13 cellular contexts compared by ENCODE assay signal in genomic region chr12:124923906-124924734, GRCh38. TPM values are rescaled to one million over a fixed set of nuclear protein-coding genes. Genes with fewer than 3 reads are reported as not detected.
DNase-seq lines count a peak whose midpoint lies in the region; ATAC-seq and TF ChIP-seq lines count a peak whose summit lies in the region.
"Had no signal": no experiment of that assay in that cellular context is flagged by ENCODE, and none has a peak within 500 bp of the region (broad histone marks: within the 10 kb centered on the region; RNA-seq: fewer than 3 reads in every experiment).

No MANE protein-coding gene starts in this region.

- H3K4me2 ChIP-seq in mesenchymal stem cell (ENCODE audit: low read length, poor library complexity, severe bottlenecking) = peak overlapping the region; percentile 23

- peak overlapping the region in 1 of 2 experiments; percentile 57 for H3K18ac ChIP-seq in mesenchymal stem cell (ENCODE audit: low read depth in 1 of 2, low read length in 2 of 2)

- H4K8ac ChIP-seq in mesenchymal stem cell (ENCODE audit: low read length) = no peak overlapping the region

- H2BK15ac ChIP-seq in mesenchymal stem cell (ENCODE audit: low read depth, poor library complexity, severe bottlenecking) = peak overlapping the region; percentile 55

- H3K9me3 ChIP-seq in HUES48 (ENCODE audit: control insufficient read depth, insufficient read depth, low read length) (no peaks in the 10 kb centered on the region), mesenchymal stem cell (ENCODE audit: control insufficient read depth, low read length) (no peaks in the 10 kb centered on the region)

- peak overlapping the region; percentile 11 to 83 (median 59) for H3K27ac Mint-ChIP-seq in brain
- no peak overlapping the region for H3K27ac Mint-ChIP-seq in natural killer cell
- H3K27ac Mint-ChIP-seq: stimulated activated effector memory CD8-positive, alpha-beta T cell treated with anti-CD3 and anti-CD28 coated beads, Interleukin-12 subunit alpha, Interleukin-12 subunit beta, amount 100 ng/mL, for 72 hours had no signal

- CTCF ChIA-PET in BJ (lab: Yijun Ruan, JAX) = interaction anchor here (0.8 to 3.6 kb wide), 3 partner anchors 15 to 20 kb away, joined by 3 to 32 read pairs (median 7); no protein-coding TSS in a partner anchor

- H3K9me3 Mint-ChIP-seq in brain (peaks cover 0 to 21% (median 0%) of the 10 kb centered on the region in 5 experiments), natural killer cell (no peaks in the 10 kb centered on the region)
- H3K9me3 Mint-ChIP-seq: stimulated activated effector memory CD8-positive, alpha-beta T cell treated with anti-CD3 and anti-CD28 coated beads, Interleukin-12 subunit alpha, Interleukin-12 subunit beta, amount 100 ng/mL, for 72 hours had no signal

- no peak overlapping the region for H3K14ac ChIP-seq in mesenchymal stem cell (ENCODE audit: low read length in 2 of 2)

- H2BK120ac ChIP-seq in mesenchymal stem cell (ENCODE audit: low read depth, low read length) = peak overlapping the region; percentile 42

- no peaks in the 10 kb centered on the region for H3K79me1 ChIP-seq in mesenchymal stem cell (replicated peaks; ENCODE audit: low read length, poor library complexity, severe bottlenecking)

- H3K9ac ChIP-seq in HUES48 (ENCODE audit: low read depth, low read length) = peak overlapping the region; percentile 41; the same call in 1 of the 2 replicates
- peak overlapping the region; percentile 19 for H3K9ac ChIP-seq in mesenchymal stem cell (ENCODE audit: low read length)

- ATAC-seq in natural killer cell = no peak
- no peak for ATAC-seq in GM19455 (IDR thresholded peaks at IDR 0.05; ENCODE audit: unreplicated experiment)
- ATAC-seq in HG03025 (IDR thresholded peaks at IDR 0.05; ENCODE audit: low FRiP score, unreplicated experiment) = no peak
- ATAC-seq: left ventricle myocardium superior; stimulated activated effector memory CD8-positive, alpha-beta T cell treated with anti-CD3 and anti-CD28 coated beads, Interleukin-12 subunit alpha, Interleukin-12 subunit beta, amount 100 ng/mL, for 72 hours had no signal

- H3K4me3 Mint-ChIP-seq in brain (peak overlapping the region in 4 of 5 experiments; percentile 25 to 75 (median 42)), natural killer cell (no peak overlapping the region)
- H3K4me3 Mint-ChIP-seq: stimulated activated effector memory CD8-positive, alpha-beta T cell treated with anti-CD3 and anti-CD28 coated beads, Interleukin-12 subunit alpha, Interleukin-12 subunit beta, amount 100 ng/mL, for 72 hours had no signal

- POLR2A ChIA-PET in BJ (lab: Charles Lee) = interaction anchor here (0.8 kb wide), 1 partner anchor 10 kb away, joined by 3 read pairs; the partner anchor contains the start of gene UBC

- no peak overlapping the region for H3K4me3 ChIP-seq in BJ (ENCODE audit: low read depth, low read length)
- H3K4me3 ChIP-seq in HUES48 (ENCODE audit: low read depth, low read length) = no peak overlapping the region; the same call in 1 of the 2 replicates
- no peak overlapping the region for H3K4me3 ChIP-seq in mesenchymal stem cell (ENCODE audit: insufficient read depth in 1 of 2, low read depth in 1 of 2, low read length in 2 of 2)

- 51% methylated on average over 10 of the region's 12 CpGs for WGBS in mesenchymal stem cell

- H3K36me3 Mint-ChIP-seq in brain (no peaks in the 10 kb centered on the region), natural killer cell (no peaks in the 10 kb centered on the region)

- H3K4me1 Mint-ChIP-seq in brain = peaks cover 66% of the 10 kb centered on the region
- H3K4me1 Mint-ChIP-seq in natural killer cell = peaks cover 53 to 67% of the 10 kb centered on the region in 2 donors

- peaks cover 34% of the 10 kb centered on the region for H3K4me1 ChIP-seq in HUES48 (ENCODE audit: control insufficient read depth, insufficient read depth, low read length)
- H3K4me1 ChIP-seq in mesenchymal stem cell (ENCODE audit: control insufficient read depth, insufficient read depth, low read depth, low read length) = peaks cover 18% of the 10 kb centered on the region

- H3K27me3 Mint-ChIP-seq in brain (peaks cover 14% of the 10 kb centered on the region), natural killer cell (ENCODE audit: low read depth in 2 of 2) (peaks cover 0 to 3% of the 10 kb centered on the region in 2 donors)

- H3K27me3 ChIP-seq in BJ (ENCODE audit: control insufficient read depth, insufficient read depth, low read length) = no peaks in the 10 kb centered on the region
- H3K27me3 ChIP-seq in HUES48 (ENCODE audit: control insufficient read depth, insufficient read depth, low read length) = no peaks in the 10 kb centered on the region
- H3K27me3 ChIP-seq in mesenchymal stem cell (ENCODE audit: control insufficient read depth in 1 of 2, insufficient read depth in 1 of 2, low read length in 2 of 2) = no peaks in the 10 kb centered on the region

- no peak overlapping the region for H3K4ac ChIP-seq in mesenchymal stem cell (ENCODE audit: low read depth in 1 of 2, low read length in 2 of 2)

- H2AFZ ChIP-seq in mesenchymal stem cell (ENCODE audit: low read depth, low read length) = no peak overlapping the region

- H2AK5ac ChIP-seq in mesenchymal stem cell (ENCODE audit: low read length, severe bottlenecking) = no peak overlapping the region

- H3K23ac ChIP-seq in mesenchymal stem cell (ENCODE audit: low read length in 2 of 2) = no peak overlapping the region

- intact Hi-C loops in natural killer cell (cut with micrococcal nuclease) = no loop called here

- H3K36me3 ChIP-seq in BJ (ENCODE audit: control insufficient read depth, insufficient read depth, low read length) (no peaks in the 10 kb centered on the region), HUES48 (ENCODE audit: control insufficient read depth, insufficient read depth, low read length) (no peaks in the 10 kb centered on the region), mesenchymal stem cell (ENCODE audit: control insufficient read depth in 1 of 2, insufficient read depth in 2 of 2, low read depth in 1 of 2, low read length in 2 of 2) (no peaks in the 10 kb centered on the region)

- H3K27ac ChIP-seq in HUES48 (ENCODE audit: low read depth, low read length) = peak overlapping the region; percentile 94
- peak overlapping the region; percentile 80 for H3K27ac ChIP-seq in mesenchymal stem cell (ENCODE audit: low read length, poor library complexity, severe bottlenecking)

- no peak overlapping the region for H2BK5ac ChIP-seq in mesenchymal stem cell (ENCODE audit: low read depth, low read length, poor library complexity, severe bottlenecking)

- H2BK12ac ChIP-seq in mesenchymal stem cell (ENCODE audit: low read length in 2 of 2) = peak overlapping the region in 1 of 2 experiments; percentile 80

- no peak for TF ChIP-seq CTCF in BJ (IDR thresholded peaks at IDR 0.05; ENCODE audit: insufficient read depth, low read depth, low read length)
- TF ChIP-seq CTCF in brain (conservative IDR thresholded peaks at IDR 0.05) = no peak
- TF ChIP-seq CTCF in natural killer cell (IDR thresholded peaks at IDR 0.05) = no peak

- H4K91ac ChIP-seq in mesenchymal stem cell (ENCODE audit: low read length) = no peak overlapping the region

- DNase-seq in BJ (ENCODE audit: low read depth) = peak; percentile 76
- DNase-seq in mesenchymal stem cell = peak; percentile 80
- DNase-seq in natural killer cell = no peak
- DNase-seq in NCI-H345 (lab: John Stamatoyannopoulos, UW) = no peak
- DNase-seq: left ventricle myocardium superior, NCI-H1105 treated with DMSO at 0.1 percent for 48 hours, SIG-M5, small intestine had no signal

RNA-seq across cellular contexts. Expression of gene UBC, which starts 9.7 kb away (rescaled TPM):
- 1,715 and 2,374 TPM in 2 replicates for polyA plus RNA-seq in BJ (2011; rRNA removed)
- polyA minus RNA-seq in BJ (2011; rRNA and poly(A)+ RNA removed) = 607 and 730 TPM in 2 replicates
- polyA plus RNA-seq in brain (ENCODE audit: insufficient read depth, low read depth, low replicate concordance) = 912 TPM
- polyA plus RNA-seq in mesenchymal stem cell (2013, experiment 1 of 2) = 1,267 TPM
- 1,268 TPM for polyA plus RNA-seq in mesenchymal stem cell (2013, experiment 2 of 2)
- 1,000 to 10,000 TPM; 1,276 to 1,737 (median 1,334) TPM for total RNA-seq in natural killer cell

Comparison
In these comparisons a context has a peak if more than half of its experiments do, and no peak if none do; other contexts are left out.
1. DNase-seq: peak in BJ (single experiment) and mesenchymal stem cell (single experiment); none in natural killer cell (single experiment) and NCI-H345 (single experiment).
2. H3K27ac Mint-ChIP-seq: peak in brain (5 of 5); none in natural killer cell (0 of 2).